Comparison of ENCODE assay signal across 9 cellular contexts in genomic region chr15:100902436-100903190, GRCh38. TPM values are rescaled to one million over a fixed set of nuclear protein-coding genes. Genes with fewer than 3 reads are reported as not detected.
DNase-seq lines count a peak whose midpoint lies in the region; FAIRE-seq and TF ChIP-seq lines count a peak whose summit lies in the region.
"Had no signal": no experiment of that assay in that cellular context is flagged by ENCODE, and none has a peak within 500 bp of the region (broad histone marks: within the 10 kb centered on the region; RNA-seq: fewer than 3 reads in every experiment).

No MANE protein-coding gene starts in this region.

- TF ChIP-seq CTCF in bronchial epithelial cell (IDR thresholded peaks at IDR 0.05; ENCODE audit: insufficient read depth, low read length, severe bottlenecking), result no peak
- TF ChIP-seq CTCF in lower leg skin (IDR thresholded peaks at IDR 0.05), result no peak
- no peak for TF ChIP-seq CTCF in tibial artery (IDR thresholded peaks at IDR 0.05)

- peak overlapping the region; percentile 47 to 63 for H3K27ac ChIP-seq in tibial artery
- no peak overlapping the region for H3K27ac ChIP-seq in Karpas-422 (ENCODE audit: low read length)
- H3K27ac ChIP-seq: A549 had no signal

- WGBS in lower leg skin, 2 donors, result 14 to 23% methylated on average over 22 of the region's 22 CpGs

- no peak overlapping the region for H3K4me3 Mint-ChIP-seq in activated naive CD4-positive, alpha-beta T cell treated with anti-CD3 and anti-CD28 coated beads, Interleukin-2, amount 10 ng/mL, durations not matched to agents 7 days and 5 days

- H3K27ac Mint-ChIP-seq in activated naive CD4-positive, alpha-beta T cell treated with anti-CD3 and anti-CD28 coated beads, Interleukin-2, amount 10 ng/mL, durations not matched to agents 7 days and 5 days, result no peak overlapping the region

- H3K36me3 ChIP-seq in bronchial epithelial cell (ENCODE audit: control insufficient read depth, insufficient read depth, low read length) (peaks cover 31% of the 10 kb centered on the region), tibial artery (no peaks in the 10 kb centered on the region), Karpas-422 (ENCODE audit: insufficient read depth, low read length) (no peaks in the 10 kb centered on the region)

- H3K9me3 Mint-ChIP-seq in activated naive CD4-positive, alpha-beta T cell treated with anti-CD3 and anti-CD28 coated beads, Interleukin-2, amount 10 ng/mL, durations not matched to agents 7 days and 5 days, result no peaks in the 10 kb centered on the region

- CTCF ChIA-PET in activated naive CD4-positive, alpha-beta T cell treated with anti-CD3 and anti-CD28 coated beads, Interleukin-2, amount 10 ng/mL, durations not matched to agents 7 days and 5 days (lab: Charles Lee), result interaction anchor here (2.5 kb wide), 1 partner anchor 15 kb away, joined by 14 read pairs; the partner anchor contains the start of gene LRRK1

- H3K9me3 ChIP-seq in tibial artery (no peaks in the 10 kb centered on the region), Karpas-422 (ENCODE audit: low read length) (no peaks in the 10 kb centered on the region)
- H3K9me3 ChIP-seq: A549 had no signal

- H4K20me1 ChIP-seq in Karpas-422 (ENCODE audit: insufficient read depth, low read depth, low read length), result no peaks in the 10 kb centered on the region

- no peak overlapping the region for H2AFZ ChIP-seq in Karpas-422 (ENCODE audit: low read length)

- peak; percentile 30 for DNase-seq in NCI-H82 (lab: John Stamatoyannopoulos, UW)
- DNase-seq in NCI-H82 treated with DMSO at 0.1 percent for 48 hours (lab: John Stamatoyannopoulos, UW; ENCODE audit: unreplicated experiment), result no peak
- peak; percentile 91 for DNase-seq in bronchial epithelial cell (ENCODE audit: low read depth)
- peak; percentile 68 to 94 for DNase-seq in lower leg skin (ENCODE audit: low spot score in 2 of 2)
- DNase-seq in tibial artery, result peak in 1 of 2 donors; percentile 69
- DNase-seq in GDM1 (lab: John Stamatoyannopoulos, UW), result no peak
- no peak for DNase-seq in activated naive CD4-positive, alpha-beta T cell treated with anti-CD3 and anti-CD28 coated beads, Interleukin-2, amount 10 ng/mL, durations not matched to agents 7 days and 5 days
- DNase-seq in Karpas-422, result no peak

- H3K9ac ChIP-seq in Karpas-422 (ENCODE audit: low read length), result no peak overlapping the region

- H3K4me3 ChIP-seq in bronchial epithelial cell (ENCODE audit: low read depth, low read length), result no peak overlapping the region
- H3K4me3 ChIP-seq in lower leg skin (ENCODE audit: low read depth, poor library complexity, severe bottlenecking), result peak overlapping the region; percentile 6
- H3K4me3 ChIP-seq in tibial artery, result peak overlapping the region; percentile 36 to 44
- H3K4me3 ChIP-seq in Karpas-422 (ENCODE audit: low read length), result no peak overlapping the region
- H3K4me3 ChIP-seq: A549 had no signal

- H3K4me1 ChIP-seq in tibial artery, result peaks cover 0 to 19% (median 7%) of the 10 kb centered on the region in 4 donors
- no peaks in the 10 kb centered on the region for H3K4me1 ChIP-seq in Karpas-422 (ENCODE audit: low read length)
- H3K4me1 ChIP-seq: A549 had no signal

- H3K4me1 Mint-ChIP-seq in activated naive CD4-positive, alpha-beta T cell treated with anti-CD3 and anti-CD28 coated beads, Interleukin-2, amount 10 ng/mL, durations not matched to agents 7 days and 5 days, result no peaks in the 10 kb centered on the region

- no peak overlapping the region for H3K4me2 ChIP-seq in Karpas-422 (ENCODE audit: low read depth, low read length, poor library complexity, severe bottlenecking)
- H3K4me2 ChIP-seq: A549 had no signal

- no peaks in the 10 kb centered on the region for H3K36me3 Mint-ChIP-seq in activated naive CD4-positive, alpha-beta T cell treated with anti-CD3 and anti-CD28 coated beads, Interleukin-2, amount 10 ng/mL, durations not matched to agents 7 days and 5 days

- intact Hi-C loops in lower leg skin (cut with DNase I; ENCODE audit: low total_unique reads), result no loop called here
- intact Hi-C loops in tibial artery (cut with DNase I; ENCODE audit: low total_unique reads), result no loop called here

- peaks cover 40% of the 10 kb centered on the region for H3K27me3 Mint-ChIP-seq in activated naive CD4-positive, alpha-beta T cell treated with anti-CD3 and anti-CD28 coated beads, Interleukin-2, amount 10 ng/mL, durations not matched to agents 7 days and 5 days

- H3K79me2 ChIP-seq in Karpas-422 (ENCODE audit: low read length), result no peaks in the 10 kb centered on the region

- no peaks in the 10 kb centered on the region for H3K27me3 ChIP-seq in bronchial epithelial cell (ENCODE audit: control insufficient read depth, insufficient read depth, low read length)
- H3K27me3 ChIP-seq in tibial artery, result peaks cover 0 to 17% of the 10 kb centered on the region in 2 donors
- H3K27me3 ChIP-seq in Karpas-422 (ENCODE audit: low read length), result no peaks in the 10 kb centered on the region

- peak; percentile 94 for FAIRE-seq in bronchial epithelial cell (lab: Jason Lieb, UNC)

- TF ChIP-seq POLR2A in lower leg skin (IDR thresholded peaks at IDR 0.05), result no peak

- no peaks in the 10 kb centered on the region for H3K9me2 ChIP-seq in Karpas-422 (replicated peaks; ENCODE audit: insufficient read depth, low read length)

RNA-seq across cellular contexts. Expression of gene LRRK1, which starts 16.5 kb away (rescaled TPM):
- total RNA-seq in bronchial epithelial cell (4.2 TPM in 2 replicates), lower leg skin (10 to 100 TPM; 14.8 to 29.3 (median 19.1) TPM)
- total RNA-seq in Karpas-422 (2014; rRNA removed; shearing (Covaris generic); ENCODE audit: low replicate concordance), result 46.6 and 87.3 TPM in 2 replicates

RNA-seq across cellular contexts. Expression of gene ALDH1A3, which starts 23.0 kb away (rescaled TPM):
- total RNA-seq in bronchial epithelial cell (217 and 666 TPM in 2 replicates), lower leg skin (10 to 100 TPM in 2 of 4 donors, 1 to 10 TPM in 2; 3.3 to 24.5 (median 8.7) TPM)
- not detected in 2 replicates for total RNA-seq in Karpas-422 (2014; rRNA removed; shearing (Covaris generic); ENCODE audit: low replicate concordance)

Comparison
In these comparisons a context has a peak if more than half of its experiments do, and no peak if none do; other contexts are left out.
1. DNase-seq: peak in NCI-H82 (single experiment), bronchial epithelial cell (single experiment) and lower leg skin (2 of 2); none in NCI-H82 treated with DMSO at 0.1 percent for 48 hours (single experiment), GDM1 (single experiment), activated naive CD4-positive, alpha-beta T cell treated with anti-CD3 and anti-CD28 coated beads, Interleukin-2, amount 10 ng/mL, durations not matched to agents 7 days and 5 days (single experiment) and Karpas-422 (single experiment).
2. H3K4me3 ChIP-seq: peak in lower leg skin (single experiment) and tibial artery (2 of 2); none in bronchial epithelial cell (single experiment) and Karpas-422 (single experiment).